2 cellular contexts compared by ENCODE assay signal in genomic region chr13:23778007-23778687, GRCh38.
TF ChIP-seq lines count a peak whose summit lies in the region.

No MANE protein-coding gene starts in this region.

TF ChIP-seq in SK-N-SH, 30 proteins besides CTCF, POLR2A, EP300 and RAD21 (continued from another document):
- no peak for TF ChIP-seq POLR2AphosphoS5 (IDR thresholded peaks at IDR 0.05; ENCODE audit: low read depth, low read length)
- TF ChIP-seq MXI1 (IDR thresholded peaks at IDR 0.05; ENCODE audit: low read depth, low read length): no peak
- TF ChIP-seq ZBTB33 (IDR thresholded peaks at IDR 0.05; ENCODE audit: borderline replicate concordance, low read depth): no peak
- no peak for TF ChIP-seq JUND (IDR thresholded peaks at IDR 0.05)
- no peak for TF ChIP-seq RCOR1 (IDR thresholded peaks at IDR 0.05; ENCODE audit: low read length)

TF ChIP-seq in SK-N-SH treated with all-trans-retinoic acid at 6 μM for 48 hours, 23 proteins besides CTCF, POLR2A, EP300 and RAD21 (continued from another document):
- no peak for TF ChIP-seq TSHZ2 (CRISPR knock-in tag; IDR thresholded peaks at IDR 0.05)
